Comparison of ENCODE assay signal across 18 cellular contexts in the genomic region with DNA sequence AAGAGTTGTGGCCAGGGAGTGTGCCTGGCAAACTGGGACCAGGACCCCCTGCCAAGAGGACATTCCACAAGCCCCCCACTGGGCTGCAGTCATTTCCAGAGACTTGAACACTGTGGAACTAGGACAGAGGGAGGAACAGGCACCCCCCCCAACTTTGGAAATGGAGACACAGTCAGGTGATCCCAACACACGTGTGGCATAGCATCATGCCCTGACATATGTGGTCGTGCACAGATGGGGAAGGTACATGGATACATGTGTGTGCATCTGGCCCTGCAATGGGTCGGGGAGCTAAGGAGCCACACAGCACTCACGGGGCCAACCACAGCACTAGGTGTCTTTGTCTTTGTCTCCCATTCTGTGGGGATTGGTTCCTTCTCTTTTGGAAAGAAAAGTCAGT. TPM values are rescaled to one million over a fixed set of nuclear protein-coding genes. Genes with fewer than 3 reads are reported as not detected.
DNase-seq lines count a peak whose midpoint lies in the region; ATAC-seq and TF ChIP-seq lines count a peak whose summit lies in the region.
"Had no signal": no experiment of that assay in that cellular context is flagged by ENCODE, and none has a peak within 500 bp of the region (broad histone marks: within the 10 kb centered on the region; RNA-seq: fewer than 3 reads in every experiment).

No MANE protein-coding gene starts in this region.

- H3K4me1 Mint-ChIP-seq in endodermal cell = peaks cover 8% of the 10 kb centered on the region
- peaks cover 11% of the 10 kb centered on the region for H3K4me1 Mint-ChIP-seq in osteocyte (ENCODE audit: unreplicated experiment)

- H3K4me3 Mint-ChIP-seq in endodermal cell (no peak overlapping the region), osteocyte (ENCODE audit: unreplicated experiment) (no peak overlapping the region)
- H3K4me3 Mint-ChIP-seq: CD14-positive monocyte; CD8-positive, alpha-beta T cell had no signal

- intact Hi-C loops in aorta (cut with DNase I) = no loop called here

- peak; percentile 46 for DNase-seq in activated CD8-positive, alpha-beta memory T cell treated with anti-CD3 and anti-CD28 coated beads for 24 hours
- no peak for DNase-seq in activated CD8-positive, alpha-beta memory T cell treated with anti-CD3 and anti-CD28 coated beads, Interleukin-2, amount 50 U/mL, for 4 hours
- peak; percentile 15 for DNase-seq in endodermal cell
- DNase-seq in osteocyte (ENCODE audit: extremely low spot score, unreplicated experiment) = peak; percentile 69
- DNase-seq in ureter (ENCODE audit: low spot score) = peak; percentile 33
- DNase-seq in epidermal melanocyte (ENCODE audit: insufficient read length, low spot score) = no peak
- no peak for DNase-seq in erythroblast (lab: John Stamatoyannopoulos, UW)
- no peak for DNase-seq in aorta
- DNase-seq: Caco-2; CD8-positive, alpha-beta T cell; DND-41; GDM1 had no signal

- H3K27me3 Mint-ChIP-seq in endodermal cell (ENCODE audit: insufficient read depth) = no peaks in the 10 kb centered on the region
- peaks cover 36% of the 10 kb centered on the region for H3K27me3 Mint-ChIP-seq in osteocyte (ENCODE audit: unreplicated experiment)

- no peaks in the 10 kb centered on the region for H3K36me3 ChIP-seq in endodermal cell (ENCODE audit: control insufficient read depth, insufficient read depth, low read length)
- no peaks in the 10 kb centered on the region for H3K36me3 ChIP-seq in aorta (ENCODE audit: control insufficient read depth in 1 of 2, insufficient read depth in 2 of 2, low read length in 1 of 2)

- no peak overlapping the region for H3K9ac ChIP-seq in endodermal cell (ENCODE audit: extremely low read depth, low read length, poor library complexity, severe bottlenecking)

- H3K4me1 ChIP-seq in endodermal cell (ENCODE audit: control insufficient read depth, insufficient read depth, low read length) = peaks cover 3% of the 10 kb centered on the region
- no peaks in the 10 kb centered on the region for H3K4me1 ChIP-seq in aorta (ENCODE audit: control insufficient read depth in 1 of 2, insufficient read depth in 2 of 2, low read length in 2 of 2)

- no peak for TF ChIP-seq CTCF in endodermal cell (conservative IDR thresholded peaks at IDR 0.05)
- TF ChIP-seq CTCF in osteocyte (IDR thresholded peaks at IDR 0.05) = no peak

- H3K27me3 ChIP-seq in endodermal cell (ENCODE audit: control insufficient read depth, insufficient read depth, low read length, poor library complexity, severe bottlenecking) (no peaks in the 10 kb centered on the region), aorta (ENCODE audit: control insufficient read depth in 1 of 2, insufficient read depth in 2 of 2, low read length in 1 of 2) (no peaks in the 10 kb centered on the region)

- H3K9me3 Mint-ChIP-seq in endodermal cell (peaks cover 2% of the 10 kb centered on the region), osteocyte (ENCODE audit: unreplicated experiment) (peaks cover 3% of the 10 kb centered on the region)
- H3K9me3 Mint-ChIP-seq: CD8-positive, alpha-beta T cell had no signal

- ATAC-seq in aorta (ENCODE audit: low FRiP score) = no peak
- ATAC-seq: CD8-positive, alpha-beta T cell; HCT116 had no signal

- H3K27ac Mint-ChIP-seq in endodermal cell (no peak overlapping the region), osteocyte (ENCODE audit: unreplicated experiment) (no peak overlapping the region)
- H3K27ac Mint-ChIP-seq: CD14-positive monocyte; CD8-positive, alpha-beta T cell had no signal

- 92 to 96% methylated on average over 3 to 4 of the region's 4 CpGs for WGBS in endodermal cell (ENCODE audit: insufficient coverage in 1 of 2, insufficient read length in 1 of 2), 2 experiments
- WGBS in aorta, 2 donors = 80 to 85% methylated on average over 4 of the region's 4 CpGs

- no peaks in the 10 kb centered on the region for H3K36me3 Mint-ChIP-seq in endodermal cell (ENCODE audit: low read depth)
- H3K36me3 Mint-ChIP-seq in osteocyte (ENCODE audit: unreplicated experiment) = no peaks in the 10 kb centered on the region
- H3K36me3 Mint-ChIP-seq: CD14-positive monocyte; CD8-positive, alpha-beta T cell had no signal

- no peak overlapping the region for H3K27ac ChIP-seq in endodermal cell (ENCODE audit: low read depth, low read length)
- H3K27ac ChIP-seq in aorta (ENCODE audit: low read depth in 1 of 2, low read length in 2 of 2) = no peak overlapping the region
- H3K27ac ChIP-seq: 22Rv1, HL-60 had no signal

- H3K4me3 ChIP-seq in endodermal cell (ENCODE audit: low read length) (no peak overlapping the region), aorta (ENCODE audit: low read length in 2 of 2) (no peak overlapping the region)

- no peak for TF ChIP-seq POLR2A in erythroblast (IDR thresholded peaks at IDR 0.05; ENCODE audit: low read length)

- H3K9me3 ChIP-seq in endodermal cell (ENCODE audit: control insufficient read depth, low read length) (no peaks in the 10 kb centered on the region), aorta (ENCODE audit: control insufficient read depth, low read length) (peaks cover 2% of the 10 kb centered on the region)
- H3K9me3 ChIP-seq: Caco-2 had no signal

RNA-seq across cellular contexts. Expression of a gene that starts 6.6 kb away (rescaled TPM):
- total RNA-seq in endodermal cell (1 to 10 TPM in 1 of 2 donors, not detected in 1; 5.5 TPM), osteocyte (46.1 and 50.3 TPM in 2 replicates), ureter (3.0 TPM), aorta (1 to 10 TPM; 2.4 to 3.8 TPM)
- 1.2 TPM for polyA plus RNA-seq in endodermal cell (2013, experiment 1 of 2)
- polyA plus RNA-seq in endodermal cell (2013, experiment 2 of 2) = 1.7 TPM
- 100 to 1,000 TPM in 1 of 2 donors, 10 to 100 TPM in 1; 27.5 to 170 TPM for polyA plus RNA-seq in aorta
- total RNA-seq: A673; CD8-positive, alpha-beta T cell had no signal
- polyA plus RNA-seq: BJ, CD14-positive monocyte had no signal

RNA-seq across cellular contexts. Expression of a gene that starts 28.9 kb away (rescaled TPM):
- total RNA-seq in endodermal cell (not detected), osteocyte (not detected in 2 replicates), ureter (not detected), aorta (not detected)
- not detected for polyA plus RNA-seq in endodermal cell (2013, experiment 1 of 2)
- not detected for polyA plus RNA-seq in endodermal cell (2013, experiment 2 of 2)
- 1 to 10 TPM in 1 of 2 donors, not detected in 1; 2.1 TPM for polyA plus RNA-seq in aorta
- total RNA-seq: A673; CD8-positive, alpha-beta T cell had no signal
- polyA plus RNA-seq: BJ, CD14-positive monocyte had no signal

RNA-seq across cellular contexts. Expression of a gene that starts 44.5 kb away (rescaled TPM):
- total RNA-seq in endodermal cell (1 to 10 TPM; 1.6 to 3.7 TPM), osteocyte (not detected in 2 replicates), ureter (2.6 TPM), aorta (not detected)
- 1.5 TPM for polyA plus RNA-seq in endodermal cell (2013, experiment 1 of 2)
- polyA plus RNA-seq in endodermal cell (2013, experiment 2 of 2) = 3.2 TPM
- polyA plus RNA-seq in aorta = 10 to 100 TPM in 1 of 2 donors, 1 to 10 TPM in 1; 7.6 to 32.4 TPM
- total RNA-seq: A673; CD8-positive, alpha-beta T cell had no signal
- polyA plus RNA-seq: BJ, CD14-positive monocyte had no signal

Comparison
In these comparisons a context has a peak if more than half of its experiments do, and no peak if none do; other contexts are left out.
1. DNase-seq: peak in activated CD8-positive, alpha-beta memory T cell treated with anti-CD3 and anti-CD28 coated beads for 24 hours (single experiment), endodermal cell (single experiment), osteocyte (single experiment) and ureter (single experiment); none in activated CD8-positive, alpha-beta memory T cell treated with anti-CD3 and anti-CD28 coated beads, Interleukin-2, amount 50 U/mL, for 4 hours (single experiment), epidermal melanocyte (single experiment), erythroblast (0 of 2) and aorta (0 of 2).